ENCODE assay signal across 1 cellular context in the genomic region with DNA sequence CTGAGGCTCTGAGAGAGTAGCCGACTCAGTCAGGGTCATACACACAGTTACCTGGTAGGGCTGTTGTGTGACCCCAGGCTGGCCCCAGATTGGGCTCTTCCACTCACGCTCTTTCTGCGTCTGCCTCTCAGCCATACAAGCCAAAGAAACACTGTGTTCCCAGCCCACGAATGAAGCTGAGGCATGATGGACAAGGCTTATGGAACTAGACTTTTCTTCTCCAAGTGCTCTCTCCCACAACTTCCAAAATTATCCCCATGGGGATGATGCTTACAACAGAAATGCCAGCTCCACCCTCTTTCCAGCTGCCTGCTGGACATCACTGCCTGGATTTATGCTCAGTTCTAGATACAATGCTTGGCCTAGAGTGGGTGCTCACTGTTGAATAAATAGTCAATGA.
TF ChIP-seq lines count a peak whose summit lies in the region.

No MANE protein-coding gene starts in this region.

TF ChIP-seq in IMR-90, 13 proteins besides CTCF, POLR2A, EP300 and RAD21 (continued from another document):
- TF ChIP-seq, protein P1, sequence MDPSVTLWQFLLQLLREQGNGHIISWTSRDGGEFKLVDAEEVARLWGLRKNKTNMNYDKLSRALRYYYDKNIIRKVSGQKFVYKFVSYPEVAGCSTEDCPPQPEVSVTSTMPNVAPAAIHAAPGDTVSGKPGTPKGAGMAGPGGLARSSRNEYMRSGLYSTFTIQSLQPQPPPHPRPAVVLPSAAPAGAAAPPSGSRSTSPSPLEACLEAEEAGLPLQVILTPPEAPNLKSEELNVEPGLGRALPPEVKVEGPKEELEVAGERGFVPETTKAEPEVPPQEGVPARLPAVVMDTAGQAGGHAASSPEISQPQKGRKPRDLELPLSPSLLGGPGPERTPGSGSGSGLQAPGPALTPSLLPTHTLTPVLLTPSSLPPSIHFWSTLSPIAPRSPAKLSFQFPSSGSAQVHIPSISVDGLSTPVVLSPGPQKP (IDR thresholded peaks at IDR 0.05; ENCODE audit: borderline replicate concordance, low read depth, low read length): no peak
